8 cellular contexts compared by ENCODE assay signal in genomic region chr11:34926101-34926830, GRCh38. TPM values are rescaled to one million over a fixed set of nuclear protein-coding genes. Genes with fewer than 3 reads are reported as not detected.
A peak's percentile ranks its signal among the peaks of the same experiment; 100 is the strongest.
DNase-seq lines count a peak whose midpoint lies in the region; ATAC-seq and TF ChIP-seq lines count a peak whose summit lies in the region.

No MANE protein-coding gene starts in this region.

- H3K27me3 ChIP-seq in KMS-11 (ENCODE audit: insufficient read depth, low read depth) (no peaks in the 10 kb centered on the region), RWPE2 (ENCODE audit: insufficient read depth, poor library complexity, severe bottlenecking) (no peaks in the 10 kb centered on the region), endodermal cell (ENCODE audit: control insufficient read depth, insufficient read depth, low read length, poor library complexity, severe bottlenecking) (no peaks in the 10 kb centered on the region)
- no peaks in the 10 kb centered on the region for H3K27me3 ChIP-seq in naive thymus-derived CD4-positive, alpha-beta T cell (ENCODE audit: control insufficient read depth in 2 of 2, insufficient read depth in 2 of 2, low read length in 2 of 2)

- H3K4me3 Mint-ChIP-seq in endodermal cell, result no peak overlapping the region
- H3K4me3 Mint-ChIP-seq in naive thymus-derived CD4-positive, alpha-beta T cell, result no peak overlapping the region

- H3K36me3 ChIP-seq in KMS-11 (ENCODE audit: insufficient read depth) (no peaks in the 10 kb centered on the region), RWPE2 (ENCODE audit: low read depth) (peaks cover 5% of the 10 kb centered on the region; the same call in 1 of the 2 replicates), endodermal cell (ENCODE audit: control insufficient read depth, insufficient read depth, low read length) (peaks cover 6% of the 10 kb centered on the region)
- no peaks in the 10 kb centered on the region for H3K36me3 ChIP-seq in naive thymus-derived CD4-positive, alpha-beta T cell (ENCODE audit: control insufficient read depth in 2 of 3, insufficient read depth in 3 of 3, low read length in 3 of 3)

- intact Hi-C loops in naive thymus-derived CD4-positive, alpha-beta T cell (cut with micrococcal nuclease), result loop anchor here (1.0 to 5.0 kb wide), 11 partner anchors 71 to 559 kb away; no protein-coding TSS in a partner anchor

- H4K20me1 ChIP-seq in KMS-11 (ENCODE audit: insufficient read depth), result peaks cover 6% of the 10 kb centered on the region; the same call in 1 of the 2 replicates

- TF ChIP-seq CTCF in KMS-11 (conservative IDR thresholded peaks at IDR 0.05; ENCODE audit: low read depth, low read length), result peak; percentile 87
- TF ChIP-seq CTCF in RWPE2 (IDR thresholded peaks at IDR 0.05; ENCODE audit: poor library complexity, severe bottlenecking), result peak; percentile 90
- peak; percentile 88 for TF ChIP-seq CTCF in endodermal cell (conservative IDR thresholded peaks at IDR 0.05)

- H3K27ac Mint-ChIP-seq in endodermal cell, result no peak overlapping the region
- peak overlapping the region in 1 of 9 donors; percentile 49 for H3K27ac Mint-ChIP-seq in naive thymus-derived CD4-positive, alpha-beta T cell

- H3K4me2 ChIP-seq in KMS-11, result no peak overlapping the region

- POLR2A ChIA-PET in naive thymus-derived CD4-positive, alpha-beta T cell (lab: Charles Lee), result interaction anchor here (0.6 to 2.5 kb wide), 7 partner anchors 10 to 479 kb away, joined by 3 to 10 read pairs (median 4); partner anchors contain the start of genes APIP and PDHX

- WGBS in endodermal cell (ENCODE audit: insufficient coverage in 1 of 2, insufficient read length in 1 of 2), 2 experiments, result 29% methylated on average over 2 of the region's 2 CpGs; no CpG with 5 or more reads in 1 of the 2 experiments

- DNase-seq in NCI-H345 (lab: John Stamatoyannopoulos, UW) (peak; percentile 9), NCI-H345 treated with DMSO at 0.1 percent for 48 hours (lab: John Stamatoyannopoulos, UW; ENCODE audit: unreplicated experiment) (no peak), RWPE2 (ENCODE audit: low spot score) (no peak), endodermal cell (no peak), COLO829 (ENCODE audit: low spot score) (no peak)
- peak in 7 of 9 donors; percentile 18 to 61 (median 58) for DNase-seq in naive thymus-derived CD4-positive, alpha-beta T cell

- no peaks in the 10 kb centered on the region for H3K27me3 Mint-ChIP-seq in endodermal cell (ENCODE audit: insufficient read depth)
- no peaks in the 10 kb centered on the region for H3K27me3 Mint-ChIP-seq in naive thymus-derived CD4-positive, alpha-beta T cell

- H3K4me1 ChIP-seq in KMS-11 (ENCODE audit: low read depth, poor library complexity, severe bottlenecking), result no peaks in the 10 kb centered on the region
- H3K4me1 ChIP-seq in RWPE2 (ENCODE audit: insufficient read depth, poor library complexity, severe bottlenecking), result peaks cover 10% of the 10 kb centered on the region
- H3K4me1 ChIP-seq in endodermal cell (ENCODE audit: control insufficient read depth, insufficient read depth, low read length), result no peaks in the 10 kb centered on the region
- peaks cover 0 to 10% of the 10 kb centered on the region in 2 donors for H3K4me1 ChIP-seq in naive thymus-derived CD4-positive, alpha-beta T cell (ENCODE audit: control insufficient read depth in 2 of 2, insufficient read depth in 2 of 2, low read length in 2 of 2)

- H2AFZ ChIP-seq in KMS-11 (ENCODE audit: low read depth), result no peak overlapping the region

- ATAC-seq in RWPE2 (ENCODE audit: low read depth) (peak; percentile 54; the same call in 2 of the 3 replicates), GM18858 (IDR thresholded peaks at IDR 0.05; ENCODE audit: unreplicated experiment) (no peak)
- peak; percentile 80 for ATAC-seq in naive thymus-derived CD4-positive, alpha-beta T cell

- H3K9ac ChIP-seq in KMS-11 (no peak overlapping the region), endodermal cell (ENCODE audit: extremely low read depth, low read length, poor library complexity, severe bottlenecking) (no peak overlapping the region)

- H3K4me3 ChIP-seq in KMS-11 (IDR thresholded peaks at IDR 0.05; ENCODE audit: insufficient read depth, low read depth, low read length) (no peak overlapping the region), RWPE2 (ENCODE audit: severe bottlenecking) (no peak overlapping the region), endodermal cell (ENCODE audit: low read length) (no peak overlapping the region)
- no peak overlapping the region for H3K4me3 ChIP-seq in naive thymus-derived CD4-positive, alpha-beta T cell (ENCODE audit: low read length)

- H3K27ac ChIP-seq in KMS-11, result no peak overlapping the region
- no peak overlapping the region for H3K27ac ChIP-seq in RWPE2 (ENCODE audit: poor library complexity, severe bottlenecking)
- H3K27ac ChIP-seq in endodermal cell (ENCODE audit: low read depth, low read length), result no peak overlapping the region
- no peak overlapping the region for H3K27ac ChIP-seq in naive thymus-derived CD4-positive, alpha-beta T cell (ENCODE audit: low read depth, low read length)

- no peaks in the 10 kb centered on the region for H3K36me3 Mint-ChIP-seq in endodermal cell (ENCODE audit: low read depth)
- H3K36me3 Mint-ChIP-seq in naive thymus-derived CD4-positive, alpha-beta T cell, result peaks cover 0 to 9% (median 0%) of the 10 kb centered on the region in 5 donors

- no peaks in the 10 kb centered on the region for H3K9me3 ChIP-seq in RWPE2 (ENCODE audit: severe bottlenecking)
- no peaks in the 10 kb centered on the region for H3K9me3 ChIP-seq in endodermal cell (ENCODE audit: control insufficient read depth, low read length)
- no peaks in the 10 kb centered on the region for H3K9me3 ChIP-seq in naive thymus-derived CD4-positive, alpha-beta T cell (ENCODE audit: control insufficient read depth in 2 of 3, low read length in 3 of 3)

- no peaks in the 10 kb centered on the region for H3K9me3 Mint-ChIP-seq in endodermal cell
- H3K9me3 Mint-ChIP-seq in naive thymus-derived CD4-positive, alpha-beta T cell, result peaks cover 0 to 2% (median 0%) of the 10 kb centered on the region in 11 donors

- peaks cover 35% of the 10 kb centered on the region for H3K4me1 Mint-ChIP-seq in endodermal cell
- H3K4me1 Mint-ChIP-seq in naive thymus-derived CD4-positive, alpha-beta T cell, result peaks cover 10 to 54% (median 29%) of the 10 kb centered on the region in 7 donors

- no peaks in the 10 kb centered on the region; the same call in 1 of the 2 replicates for H3K79me2 ChIP-seq in KMS-11 (ENCODE audit: insufficient read depth, low read depth)

- CTCF ChIA-PET in naive thymus-derived CD4-positive, alpha-beta T cell (lab: Charles Lee), result interaction anchor here (0.6 to 6.8 kb wide), 16 partner anchors 10 to 559 kb away, joined by 3 to 99 read pairs (median 4); partner anchors contain the start of gene APIP

RNA-seq across cellular contexts. Expression of gene PDHX, which starts 9.8 kb away (rescaled TPM):
- 10 to 100 TPM; 42.0 to 48.6 TPM for total RNA-seq in endodermal cell
- 25.1 TPM for polyA plus RNA-seq in endodermal cell (2013, experiment 1 of 2)
- polyA plus RNA-seq in endodermal cell (2013, experiment 2 of 2), result 25.5 TPM
- total RNA-seq in naive thymus-derived CD4-positive, alpha-beta T cell, result 10 to 100 TPM; 20.0 to 54.1 (median 28.8) TPM
- 10 to 100 TPM; 17.8 to 21.7 TPM for polyA plus RNA-seq in naive thymus-derived CD4-positive, alpha-beta T cell

RNA-seq across cellular contexts. Expression of gene APIP, which starts 10.1 kb away (rescaled TPM):
- total RNA-seq in endodermal cell, result 10 to 100 TPM; 31.8 to 46.2 TPM
- polyA plus RNA-seq in endodermal cell (2013, experiment 1 of 2), result 30.9 TPM
- 27.4 TPM for polyA plus RNA-seq in endodermal cell (2013, experiment 2 of 2)
- total RNA-seq in naive thymus-derived CD4-positive, alpha-beta T cell, result 10 to 100 TPM in 4 of 5 experiments, 1 to 10 TPM in 1; 8.2 to 23.6 (median 17.7) TPM
- 10 to 100 TPM; 14.9 to 18.5 TPM for polyA plus RNA-seq in naive thymus-derived CD4-positive, alpha-beta T cell

Comparison
In these comparisons a context has a peak if more than half of its experiments do, and no peak if none do; other contexts are left out.
1. DNase-seq: peak in NCI-H345 (single experiment) and naive thymus-derived CD4-positive, alpha-beta T cell (7 of 9); none in NCI-H345 treated with DMSO at 0.1 percent for 48 hours (single experiment), RWPE2 (single experiment), endodermal cell (single experiment) and COLO829 (single experiment).
2. Peak in every context shown above with its lines, with median percentiles within 50 percentile points of each other: CTCF ChIP-seq.